In the genomic region with DNA sequence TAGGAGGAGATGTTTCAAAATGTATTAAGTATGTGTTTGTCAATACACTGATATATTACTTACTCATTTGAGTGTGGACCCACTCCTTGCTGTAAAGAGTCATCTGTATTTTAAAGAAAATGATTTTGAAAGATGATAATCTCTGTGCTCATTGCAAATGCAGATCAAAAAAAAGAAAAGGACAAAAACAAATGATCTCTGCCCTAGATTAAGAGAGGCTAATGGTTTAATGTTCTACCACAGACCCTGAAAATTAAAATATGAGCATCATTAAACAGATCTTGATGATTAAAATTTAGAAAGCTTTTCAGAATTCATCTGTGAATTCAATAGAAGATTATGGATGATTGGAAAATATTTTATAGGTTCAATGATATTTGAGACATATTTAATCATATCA, we compare ENCODE assay signal across 33 cellular contexts.
A peak's percentile ranks its signal among the peaks of the same experiment; 100 is the strongest.
DNase-seq lines count a peak whose midpoint lies in the region; ATAC-seq and TF ChIP-seq lines count a peak whose summit lies in the region.
"Had no signal": no experiment of that assay in that cellular context is flagged by ENCODE, and none has a peak within 500 bp of the region (broad histone marks: within the 10 kb centered on the region; RNA-seq: fewer than 3 reads in every experiment).

No MANE protein-coding gene starts in this region.

- no peak overlapping the region; a peak in 1 of 4 replicates for H3K27ac ChIP-seq in SK-N-SH (ENCODE audit: low read depth in 2 of 2, low read length in 1 of 2)
- H3K27ac ChIP-seq: 22Rv1; A549; BLaER1; BLaER1 treated with 17β-estradiol and CSF1 and Interleukin-3, amounts not matched to agents 10 nM and 100 nM; C4-2B had no signal

- no peak overlapping the region for H3K9ac ChIP-seq in SK-N-SH
- H3K9ac ChIP-seq: BLaER1; BLaER1 treated with 17β-estradiol and CSF1 and Interleukin-3, amounts not matched to agents 10 nM and 100 nM had no signal

- POLR2A ChIA-PET in SK-N-SH (lab: Yijun Ruan, JAX): no interaction called here
- POLR2A ChIA-PET in activated CD8-positive, alpha-beta T cell treated with anti-CD3 and anti-CD28 coated beads for 36 hours (lab: Charles Lee): no interaction called here

- H3K4me3 Mint-ChIP-seq in activated CD8-positive, alpha-beta T cell treated with anti-CD3 and anti-CD28 coated beads for 36 hours: no peak overlapping the region
- H3K4me3 Mint-ChIP-seq: B cell; CD14-positive monocyte; CD4-positive, alpha-beta memory T cell; CD4-positive, alpha-beta T cell; CD4-positive, CD25-positive, alpha-beta regulatory T cell; CD8-positive, alpha-beta memory T cell; CD8-positive, alpha-beta T cell had no signal

- ATAC-seq in SK-N-SH treated with all-trans-retinoic acid at 6 μM for 48 hours: no peak
- no peak for ATAC-seq in activated CD8-positive, alpha-beta T cell treated with anti-CD3 and anti-CD28 coated beads for 36 hours
- ATAC-seq: A549; CD8-positive, alpha-beta T cell had no signal

- no peaks in the 10 kb centered on the region for H3K27me3 Mint-ChIP-seq in activated CD8-positive, alpha-beta T cell treated with anti-CD3 and anti-CD28 coated beads for 36 hours
- H3K27me3 Mint-ChIP-seq: B cell; CD4-positive, alpha-beta memory T cell; CD4-positive, alpha-beta T cell; CD4-positive, CD25-positive, alpha-beta regulatory T cell; CD8-positive, alpha-beta memory T cell had no signal

- no peaks in the 10 kb centered on the region for H3K9me3 Mint-ChIP-seq in activated CD8-positive, alpha-beta T cell treated with anti-CD3 and anti-CD28 coated beads for 36 hours

- H3K27ac Mint-ChIP-seq in activated CD8-positive, alpha-beta T cell treated with anti-CD3 and anti-CD28 coated beads for 36 hours: no peak overlapping the region
- H3K27ac Mint-ChIP-seq: B cell; CD14-positive monocyte; CD4-positive, alpha-beta memory T cell; CD4-positive, alpha-beta T cell; CD4-positive, CD25-positive, alpha-beta regulatory T cell; CD8-positive, alpha-beta memory T cell; CD8-positive, alpha-beta T cell had no signal

- no peaks in the 10 kb centered on the region for H3K9me3 ChIP-seq in SK-N-SH
- H3K9me3 ChIP-seq: A549; BE2C; BLaER1; BLaER1 treated with 17β-estradiol and CSF1 and Interleukin-3, amounts not matched to agents 10 nM and 100 nM; Caco-2 had no signal

- intact Hi-C loops in activated CD8-positive, alpha-beta T cell treated with anti-CD3 and anti-CD28 coated beads for 36 hours (cut with micrococcal nuclease): no loop called here

- H3K4me1 ChIP-seq in SK-N-SH (ENCODE audit: control insufficient read depth in 1 of 2, insufficient read depth in 2 of 2, low read depth in 1 of 2, low read length in 1 of 2): peaks cover 0 to 3% of the 10 kb centered on the region in 2 experiments; a peak in 2 of 4 replicates
- H3K4me1 ChIP-seq: A549; BE2C; BLaER1; BLaER1 treated with 17β-estradiol and CSF1 and Interleukin-3, amounts not matched to agents 10 nM and 100 nM; Caco-2 had no signal

- H3K36me3 Mint-ChIP-seq in activated CD8-positive, alpha-beta T cell treated with anti-CD3 and anti-CD28 coated beads for 36 hours (ENCODE audit: low read depth): no peaks in the 10 kb centered on the region
- H3K36me3 Mint-ChIP-seq: CD14-positive monocyte; CD4-positive, alpha-beta memory T cell; CD4-positive, CD25-positive, alpha-beta regulatory T cell; CD8-positive, alpha-beta memory T cell; CD8-positive, alpha-beta T cell had no signal

- peak; percentile 37 for DNase-seq in NCI-H2171 treated with DMSO at 0.1 percent for 48 hours (lab: John Stamatoyannopoulos, UW)
- no peak for DNase-seq in NCI-H2171 (lab: John Stamatoyannopoulos, UW)
- DNase-seq in SK-N-SH: no peak
- no peak for DNase-seq in HuH-7 (ENCODE audit: low spot score)
- no peak for DNase-seq in activated CD8-positive, alpha-beta T cell treated with anti-CD3 and anti-CD28 coated beads for 36 hours
- DNase-seq: 8988T; ACHN; AML-193; BE2C; C1 segment of cervical spinal cord; Caco-2; Calu3; CD4-positive, alpha-beta memory T cell; CD4-positive, alpha-beta T cell; CD4-positive, CD25-positive, alpha-beta regulatory T cell; CD8-positive, alpha-beta memory T cell; CD8-positive, alpha-beta T cell; COR-L47; DMS 273 treated with DMSO at 0.1 percent for 48 hours; DMS153; DMS53; DMS79; DMS79 treated with DMSO at 0.1 percent for 48 hours; DND-41; EL had no signal

- H4K20me1 ChIP-seq in SK-N-SH (ENCODE audit: insufficient read depth): no peaks in the 10 kb centered on the region
- H4K20me1 ChIP-seq: BLaER1; BLaER1 treated with 17β-estradiol and CSF1 and Interleukin-3, amounts not matched to agents 10 nM and 100 nM had no signal

- H3F3A ChIP-seq in SK-N-SH (replicated peaks; ENCODE audit: insufficient read depth): no peaks in the 10 kb centered on the region

- H3K4me2 ChIP-seq in SK-N-SH: no peak overlapping the region
- H3K4me2 ChIP-seq: A549; BLaER1; BLaER1 treated with 17β-estradiol and CSF1 and Interleukin-3, amounts not matched to agents 10 nM and 100 nM had no signal

- H2AFZ ChIP-seq in SK-N-SH (ENCODE audit: low read depth): no peak overlapping the region

- H3K4me1 Mint-ChIP-seq in activated CD8-positive, alpha-beta T cell treated with anti-CD3 and anti-CD28 coated beads for 36 hours (ENCODE audit: low read depth): no peaks in the 10 kb centered on the region
- H3K4me1 Mint-ChIP-seq: B cell; CD14-positive monocyte; CD4-positive, alpha-beta memory T cell; CD4-positive, CD25-positive, alpha-beta regulatory T cell; CD8-positive, alpha-beta memory T cell had no signal

- CTCF ChIA-PET in SK-N-SH (lab: Yijun Ruan, JAX): interaction anchor here (0.6 kb wide), 1 partner anchor 149 kb away, joined by 3 read pairs; no protein-coding TSS in a partner anchor
- CTCF ChIA-PET in activated CD8-positive, alpha-beta T cell treated with anti-CD3 and anti-CD28 coated beads for 36 hours (lab: Charles Lee): no interaction called here

- peak in 1 of 2 experiments; percentile 60; a peak in 1 of 4 replicates for TF ChIP-seq EP300 in SK-N-SH (IDR thresholded peaks at IDR 0.05; ENCODE audit: borderline replicate concordance in 1 of 2, low read depth in 1 of 2, low read length in 1 of 2)

- no peak for TF ChIP-seq RAD21 in SK-N-SH (IDR thresholded peaks at IDR 0.05; ENCODE audit: low read length)

- no peaks in the 10 kb centered on the region for H3K79me2 ChIP-seq in SK-N-SH (ENCODE audit: insufficient read depth)

- no peaks in the 10 kb centered on the region for H3K9me2 ChIP-seq in SK-N-SH

- H3K27me3 ChIP-seq in SK-N-SH (ENCODE audit: insufficient read depth): no peaks in the 10 kb centered on the region
- H3K27me3 ChIP-seq: BE2C; BLaER1; BLaER1 treated with 17β-estradiol and CSF1 and Interleukin-3, amounts not matched to agents 10 nM and 100 nM had no signal

- H3K4me3 ChIP-seq in SK-N-SH (ENCODE audit: low read depth in 2 of 2, low read length in 1 of 2): no peak overlapping the region
- H3K4me3 ChIP-seq: A549; BLaER1; BLaER1 treated with 17β-estradiol and CSF1 and Interleukin-3, amounts not matched to agents 10 nM and 100 nM had no signal

- TF ChIP-seq CTCF in SK-N-SH (IDR thresholded peaks at IDR 0.05): no peak
- TF ChIP-seq CTCF in activated CD8-positive, alpha-beta T cell treated with anti-CD3 and anti-CD28 coated beads for 36 hours (IDR thresholded peaks at IDR 0.05): no peak

- H3K36me3 ChIP-seq in SK-N-SH (replicated peaks in 1 of 2; ENCODE audit: control insufficient read depth in 1 of 2, insufficient read depth in 2 of 2, low read length in 1 of 2): no peaks in the 10 kb centered on the region
- H3K36me3 ChIP-seq: BE2C; BLaER1; BLaER1 treated with 17β-estradiol and CSF1 and Interleukin-3, amounts not matched to agents 10 nM and 100 nM had no signal

TF ChIP-seq in SK-N-SH, 30 proteins besides CTCF, POLR2A, EP300 and RAD21:
- TF ChIP-seq GABPA (IDR thresholded peaks at IDR 0.05; ENCODE audit: low read depth): no peak
- peak; percentile 35 for TF ChIP-seq GATA2 (CRISPR knock-in tag; IDR thresholded peaks at IDR 0.05)
- no peak for TF ChIP-seq SMC3 (IDR thresholded peaks at IDR 0.05; ENCODE audit: low read depth, low read length)
- no peak for TF ChIP-seq TEAD4 (IDR thresholded peaks at IDR 0.05; ENCODE audit: borderline replicate concordance, insufficient read depth)

TF ChIP-seq in SK-N-SH treated with all-trans-retinoic acid at 6 μM for 48 hours, 23 proteins besides CTCF, POLR2A, EP300 and RAD21:
- TF ChIP-seq BACH2 (CRISPR knock-in tag; IDR thresholded peaks at IDR 0.05; ENCODE audit: borderline replicate concordance): no peak
- peak; percentile 53; the same call in 1 of the 2 replicates for TF ChIP-seq TCF4 (CRISPR knock-in tag; IDR thresholded peaks at IDR 0.05; ENCODE audit: borderline replicate concordance)
